ENCODE assay signal across 8 cellular contexts in genomic region chr18:62715829-62716678, GRCh38. TPM values are rescaled to one million over a fixed set of nuclear protein-coding genes. Genes with fewer than 3 reads are reported as not detected.
DNase-seq lines count a peak whose midpoint lies in the region; ATAC-seq and TF ChIP-seq lines count a peak whose summit lies in the region.

No MANE protein-coding gene starts in this region.

- TF ChIP-seq CTCF in GM12864 (IDR thresholded peaks at IDR 0.05; ENCODE audit: low read depth, low read length, missing control alignments) (no peak), activated B cell treated with CpG ODN at 0.5 μM for 24 hours (IDR thresholded peaks at IDR 0.05) (no peak)

- intact Hi-C loops in activated B cell treated with CpG ODN at 0.5 μM for 24 hours (cut with micrococcal nuclease), result loop anchor here (1.0 to 5.0 kb wide), 17 partner anchors 68 to 1254 kb away; partner anchors contain the start of genes KDSR, PIGN, RELCH and SERPINB8

- H3K27ac Mint-ChIP-seq in activated B cell treated with CpG ODN at 0.5 μM for 24 hours, result no peak overlapping the region

- peaks cover 41% of the 10 kb centered on the region for H3K4me1 Mint-ChIP-seq in activated B cell treated with CpG ODN at 0.5 μM for 24 hours

- H3K4me3 ChIP-seq in GM12864 (ENCODE audit: low read depth, low read length), result peak overlapping the region; percentile 73

- peaks cover 3% of the 10 kb centered on the region for H3K36me3 Mint-ChIP-seq in activated B cell treated with CpG ODN at 0.5 μM for 24 hours (ENCODE audit: low read depth)

- CTCF ChIA-PET in activated B cell treated with CpG ODN at 0.5 μM for 24 hours (lab: Charles Lee), result interaction anchor here (1.2 to 4.2 kb wide), 10 partner anchors 28 to 706 kb away, joined by 3 to 56 read pairs (median 4); partner anchors contain the start of gene VPS4B

- peak overlapping the region; percentile 82 for H3K4me3 Mint-ChIP-seq in activated B cell treated with CpG ODN at 0.5 μM for 24 hours

- POLR2A ChIA-PET in activated B cell treated with CpG ODN at 0.5 μM for 24 hours (lab: Charles Lee), result interaction anchor here (0.7 to 2.3 kb wide), 10 partner anchors 28 to 706 kb away, joined by 3 to 15 read pairs (median 4); partner anchors contain the start of genes VPS4B and ZCCHC2

- no peaks in the 10 kb centered on the region for H3K27me3 Mint-ChIP-seq in activated B cell treated with CpG ODN at 0.5 μM for 24 hours

- no peaks in the 10 kb centered on the region for H3K9me3 Mint-ChIP-seq in activated B cell treated with CpG ODN at 0.5 μM for 24 hours

- DNase-seq in GM12864 (ENCODE audit: low read depth) (no peak), H4 (ENCODE audit: low spot score) (peak; percentile 55), LoVo (ENCODE audit: low spot score) (peak; percentile 22), activated B cell treated with CpG ODN at 0.5 μM for 24 hours (peak; percentile 67), kidney glomerular epithelial cell (lab: John Stamatoyannopoulos, UW) (peak; percentile 36), MV-4-11 (lab: John Stamatoyannopoulos, UW) (no peak)
- peak; percentile 59 for DNase-seq in central memory CD4-positive, alpha-beta T cell
- DNase-seq in stimulated activated CD4-positive, alpha-beta T cell treated with anti-CD3 and anti-CD28 coated beads, Interleukin-1b, Interleukin-23, amount 100 ng/mL, for 4 hours (ENCODE audit: low read depth in 2 of 2), result peak; percentile 15 to 44

- ATAC-seq in activated B cell treated with CpG ODN at 0.5 μM for 24 hours (ENCODE audit: low read depth), result peak; percentile 19

RNA-seq across cellular contexts. Expression of gene PHLPP1, which starts 0.7 kb away (rescaled TPM):
- total RNA-seq in H4 (2014; rRNA removed; shearing (Covaris generic)), result 3.7 and 5.6 TPM in 2 replicates
- 13.7 and 16.1 TPM in 2 replicates for total RNA-seq in activated B cell treated with CpG ODN at 0.5 μM for 24 hours

Comparison
In these comparisons a context has a peak if more than half of its experiments do, and no peak if none do; other contexts are left out.
1. DNase-seq: peak in H4 (single experiment), LoVo (single experiment), activated B cell treated with CpG ODN at 0.5 μM for 24 hours (single experiment), central memory CD4-positive, alpha-beta T cell (single experiment), kidney glomerular epithelial cell (single experiment) and stimulated activated CD4-positive, alpha-beta T cell treated with anti-CD3 and anti-CD28 coated beads, Interleukin-1b, Interleukin-23, amount 100 ng/mL, for 4 hours (2 of 2); none in GM12864 (single experiment) and MV-4-11 (single experiment).